16 cellular contexts compared by ENCODE assay signal in the genomic region with DNA sequence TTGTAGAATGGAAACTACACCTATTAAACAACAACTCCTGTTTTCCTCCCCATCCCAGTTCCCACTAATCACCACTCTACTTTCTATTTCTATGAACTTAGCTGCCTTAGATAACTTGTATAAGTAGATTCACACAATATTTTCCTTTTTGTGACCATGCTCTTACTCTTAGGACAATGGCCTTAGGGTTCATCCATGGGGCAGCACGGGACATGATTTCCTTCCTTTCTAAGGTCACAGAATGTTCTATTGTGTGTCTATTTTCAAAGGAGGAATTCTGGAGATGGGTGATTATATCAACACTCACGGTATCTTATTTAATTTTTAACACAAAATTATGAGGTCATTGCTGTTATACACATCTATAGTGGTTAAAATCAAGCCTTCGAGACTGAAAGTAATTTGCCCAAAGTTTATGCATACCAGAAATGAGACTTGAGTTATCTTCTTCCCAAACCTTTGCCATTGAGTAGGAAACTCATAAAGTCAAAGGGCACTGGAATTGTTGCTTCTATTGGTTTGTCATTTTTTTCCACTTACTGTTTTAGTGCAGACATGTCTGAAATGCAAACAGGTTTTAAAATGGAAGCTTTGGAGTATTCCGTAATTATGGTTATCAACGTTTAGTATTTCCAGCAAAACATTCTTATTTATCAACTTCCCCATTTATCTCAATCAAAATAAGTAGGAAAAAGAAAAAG. TPM values are rescaled to one million over a fixed set of nuclear protein-coding genes. Genes with fewer than 3 reads are reported as not detected.
A peak's percentile ranks its signal among the peaks of the same experiment; 100 is the strongest.
DNase-seq lines count a peak whose midpoint lies in the region; ATAC-seq and TF ChIP-seq lines count a peak whose summit lies in the region.
"Had no signal": no experiment of that assay in that cellular context is flagged by ENCODE, and none has a peak within 500 bp of the region (broad histone marks: within the 10 kb centered on the region; RNA-seq: fewer than 3 reads in every experiment).

No MANE protein-coding gene starts in this region.

- H3K27ac ChIP-seq in heart right ventricle (peak overlapping the region in 8 of 10 donors; percentile 4 to 70 (median 52)), right atrium auricular region (no peak overlapping the region), PC-9 (no peak overlapping the region), right lobe of liver (peak overlapping the region in 1 of 3 donors; percentile 58)
- H3K27ac ChIP-seq: BLaER1 had no signal

- intact Hi-C loops in heart right ventricle (cut with DNase I) (no loop called here), PC-9 (cut with micrococcal nuclease; ENCODE audit: unreplicated experiment) (no loop called here), right lobe of liver (cut with DNase I) (no loop called here)

- H2AFZ ChIP-seq in PC-9: 0 out of 2 replicates have a peak overlapping the region, but pooled peaks have one; percentile 20

- H3K4me1 Mint-ChIP-seq in endothelial cell (ENCODE audit: unreplicated experiment): peaks cover 18% of the 10 kb centered on the region

- no peaks in the 10 kb centered on the region for H3K9me3 Mint-ChIP-seq in endothelial cell (ENCODE audit: unreplicated experiment)

- no peak for TF ChIP-seq CTCF in heart right ventricle (IDR thresholded peaks at IDR 0.05)
- no peak for TF ChIP-seq CTCF in right atrium auricular region (IDR thresholded peaks at IDR 0.05)
- no peak for TF ChIP-seq CTCF in PC-9 (conservative IDR thresholded peaks at IDR 0.05)
- TF ChIP-seq CTCF in endothelial cell (IDR thresholded peaks at IDR 0.05; ENCODE audit: unreplicated experiment): no peak
- no peak for TF ChIP-seq CTCF in right lobe of liver (IDR thresholded peaks at IDR 0.05)

- H3K9me3 ChIP-seq in heart right ventricle (peaks cover 0 to 16% (median 8%) of the 10 kb centered on the region in 11 donors), right atrium auricular region (peaks cover 7 to 13% of the 10 kb centered on the region in 2 donors), PC-9 (ENCODE audit: insufficient read depth, low read depth) (no peaks in the 10 kb centered on the region; the same call in 1 of the 2 replicates), right lobe of liver (no peaks in the 10 kb centered on the region)

- H3K36me3 Mint-ChIP-seq in endothelial cell (ENCODE audit: low read depth, unreplicated experiment): no peaks in the 10 kb centered on the region

- H3K4me3 Mint-ChIP-seq in endothelial cell (ENCODE audit: unreplicated experiment): no peak overlapping the region
- H3K4me3 Mint-ChIP-seq: H9 had no signal

- CTCF ChIA-PET in PC-9 (lab: Charles Lee): no interaction called here

- DNase-seq in heart right ventricle (no peak), right atrium auricular region (ENCODE audit: low spot score) (no peak), PC-9 (no peak), endothelial cell (ENCODE audit: low spot score) (no peak), right lobe of liver (no peak), DMS79 treated with DMSO at 0.1 percent for 48 hours (lab: John Stamatoyannopoulos, UW) (no peak), cerebellum (ENCODE audit: low spot score) (no peak)
- DNase-seq: 8988T, AML-193, Calu3, DMS79, EL, GOT3, H9 had no signal

- H3K27ac Mint-ChIP-seq in endothelial cell (ENCODE audit: unreplicated experiment): peak overlapping the region; percentile 95

- WGBS in heart right ventricle, 2 donors: 65 to 71% methylated on average over 5 of the region's 5 CpGs
- 50% methylated on average over 5 of the region's 5 CpGs for WGBS in right lobe of liver (ENCODE audit: insufficient coverage, low coverage, low lambda C conversion rate, missing lambda C conversion rate)

- H3K4me2 ChIP-seq in PC-9: no peak overlapping the region
- H3K4me2 ChIP-seq: BLaER1 had no signal

- H4K20me1 ChIP-seq in PC-9 (ENCODE audit: insufficient read depth): no peaks in the 10 kb centered on the region
- H4K20me1 ChIP-seq: BLaER1 had no signal

- no peak for TF ChIP-seq POLR2A in right lobe of liver (IDR thresholded peaks at IDR 0.05)

- H3K36me3 ChIP-seq in heart right ventricle (no peaks in the 10 kb centered on the region), right atrium auricular region (no peaks in the 10 kb centered on the region), PC-9 (ENCODE audit: low read depth) (no peaks in the 10 kb centered on the region), right lobe of liver (no peaks in the 10 kb centered on the region)
- H3K36me3 ChIP-seq: BLaER1 had no signal

- BruUV-seq in PC-9 (replicated peaks; lab: Mats Ljungman, UMichigan): no TSS peak

- no peak overlapping the region for H3K4me3 ChIP-seq in heart right ventricle
- H3K4me3 ChIP-seq in right atrium auricular region: no peak overlapping the region
- H3K4me3 ChIP-seq in PC-9: no peak overlapping the region
- no peak overlapping the region for H3K4me3 ChIP-seq in right lobe of liver
- H3K4me3 ChIP-seq: BLaER1 had no signal

- H3K27me3 Mint-ChIP-seq in endothelial cell (ENCODE audit: unreplicated experiment): peaks cover 3% of the 10 kb centered on the region

- H3K9me2 ChIP-seq in PC-9 (ENCODE audit: insufficient read depth): no peaks in the 10 kb centered on the region; the same call in 1 of the 2 replicates

- H3K4me1 ChIP-seq in heart right ventricle (peaks cover 0 to 15% (median 0%) of the 10 kb centered on the region in 9 donors), right atrium auricular region (no peaks in the 10 kb centered on the region), PC-9 (replicated peaks; ENCODE audit: insufficient read depth) (no peaks in the 10 kb centered on the region), right lobe of liver (peaks cover 0 to 16% (median 5%) of the 10 kb centered on the region in 4 donors)
- H3K4me1 ChIP-seq: BLaER1 had no signal

- peak in 7 of 8 donors; percentile 16 to 93 (median 65) for ATAC-seq in heart right ventricle
- peak in 3 of 4 donors; percentile 15 to 62 (median 20) for ATAC-seq in right lobe of liver
- ATAC-seq in GM21723 (IDR thresholded peaks at IDR 0.05; ENCODE audit: unreplicated experiment): no peak

- POLR2A ChIA-PET in PC-9 (lab: Charles Lee; ENCODE audit: unreplicated experiment): no interaction called here

- H3K27me3 ChIP-seq in heart right ventricle (peaks cover 0 to 13% (median 0%) of the 10 kb centered on the region in 7 donors), right atrium auricular region (no peaks in the 10 kb centered on the region), PC-9 (ENCODE audit: insufficient read depth, low read depth) (no peaks in the 10 kb centered on the region), right lobe of liver (no peaks in the 10 kb centered on the region)
- H3K27me3 ChIP-seq: BLaER1 had no signal

- H3F3A ChIP-seq in PC-9 (ENCODE audit: insufficient read depth, low read depth): no peaks in the 10 kb centered on the region

- no peaks in the 10 kb centered on the region for H3K79me2 ChIP-seq in PC-9 (ENCODE audit: low read depth)

RNA-seq across cellular contexts. Expression of a gene that starts 23.6 kb away (rescaled TPM):
- total RNA-seq in heart right ventricle: 100 to 1,000 TPM; 109 to 189 (median 134) TPM
- 100 to 1,000 TPM in 1 of 2 donors, 10 to 100 TPM in 1; 75.8 to 150 TPM for polyA plus RNA-seq in heart right ventricle
- 100 to 1,000 TPM; 122 to 169 TPM for total RNA-seq in right atrium auricular region
- 82.6 and 105 TPM in 2 replicates for total RNA-seq in PC-9 (2021)
- total RNA-seq in endothelial cell (ENCODE audit: unreplicated experiment): 90.6 TPM
- 100 to 1,000 TPM; 135 to 221 (median 164) TPM for total RNA-seq in right lobe of liver
- total RNA-seq in cerebellum: 28.9 TPM

Comparison
In these comparisons a context has a peak if more than half of its experiments do, and no peak if none do; other contexts are left out.
1. H3K27ac ChIP-seq: peak in heart right ventricle (8 of 10); none in right atrium auricular region (0 of 2) and PC-9 (single experiment).